In the genomic region with DNA sequence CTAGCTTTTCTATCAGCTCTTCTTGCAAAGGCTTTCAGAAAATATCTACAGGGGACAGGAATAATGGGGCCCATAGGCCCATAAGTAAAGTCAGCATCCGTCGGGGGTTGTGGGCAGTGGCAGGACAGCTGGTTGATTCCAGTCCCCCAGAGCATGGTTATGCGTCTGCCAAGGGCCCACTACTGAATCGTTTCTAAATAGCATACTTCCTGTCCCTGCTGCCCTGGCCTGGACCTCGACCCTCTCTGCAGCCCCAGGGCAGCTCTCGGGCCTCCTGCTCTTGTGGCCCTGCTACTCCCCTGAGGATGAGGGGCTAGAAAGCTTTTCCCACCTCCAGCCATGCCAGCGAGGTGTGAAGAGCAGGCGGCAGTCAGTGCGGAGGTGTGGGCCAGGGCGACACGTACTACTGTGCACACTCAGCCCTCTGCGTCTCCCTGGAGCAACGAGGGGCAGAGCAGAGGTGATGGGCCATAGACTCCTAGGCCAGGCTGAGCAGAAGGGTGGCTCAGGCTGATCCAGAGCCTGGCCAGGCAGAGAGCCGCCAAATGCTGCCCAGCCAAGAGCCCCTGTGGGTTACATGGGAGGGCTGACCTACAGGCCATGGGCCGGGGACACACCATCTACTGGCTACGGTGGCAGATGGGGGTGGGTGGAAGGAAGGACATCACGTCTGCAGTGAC, we compare ENCODE assay signal across 20 cellular contexts. TPM values are rescaled to one million over a fixed set of nuclear protein-coding genes. Genes with fewer than 3 reads are reported as not detected.
A peak's percentile ranks its signal among the peaks of the same experiment; 100 is the strongest.
DNase-seq lines count a peak whose midpoint lies in the region; ATAC-seq and TF ChIP-seq lines count a peak whose summit lies in the region.
"Had no signal": no experiment of that assay in that cellular context is flagged by ENCODE, and none has a peak within 500 bp of the region (broad histone marks: within the 10 kb centered on the region; RNA-seq: fewer than 3 reads in every experiment).

No MANE protein-coding gene starts in this region.

- H3K9me3 ChIP-seq in right cardiac atrium (ENCODE audit: control insufficient read depth, low read length) (no peaks in the 10 kb centered on the region), gastrocnemius medialis (no peaks in the 10 kb centered on the region)

- DNase-seq in activated CD4-positive, alpha-beta T cell treated with anti-CD3 and anti-CD28 coated beads for 36 hours = peak; percentile 2
- no peak for DNase-seq in activated CD4-positive, alpha-beta T cell treated with anti-CD3 and anti-CD28 coated beads, Interleukin-2, amount 10 ng/mL, durations not matched to agents 7 days and 5 days
- peak in 2 of 3 donors; percentile 42 for DNase-seq in right cardiac atrium
- peak in 1 of 2 donors; percentile 16 for DNase-seq in gastrocnemius medialis
- DNase-seq in stimulated activated CD4-positive, alpha-beta T cell treated with anti-CD3 and anti-CD28 coated beads, Interleukin-2, amount 100 ng/mL, for 48 hours = no peak
- no peak for DNase-seq in GM23338 (ENCODE audit: low spot score)
- DNase-seq: 8988T; activated naive CD8-positive, alpha-beta T cell treated with anti-CD3 and anti-CD28 coated beads for 36 hours; CD4-positive, CD25-positive, alpha-beta regulatory T cell; effector memory CD8-positive, alpha-beta T cell; NCI-H1105 had no signal

- POLR2A ChIA-PET in activated CD4-positive, alpha-beta T cell treated with anti-CD3 and anti-CD28 coated beads for 36 hours (lab: Charles Lee) = no interaction called here
- POLR2A ChIA-PET in activated CD4-positive, alpha-beta T cell treated with anti-CD3 and anti-CD28 coated beads, Interleukin-2, amount 10 ng/mL, durations not matched to agents 7 days and 5 days (lab: Charles Lee) = no interaction called here

- no peak overlapping the region for H3K4me2 ChIP-seq in GM23338
- H3K4me2 ChIP-seq: KMS-11 had no signal

- no peaks in the 10 kb centered on the region for H4K20me1 ChIP-seq in GM23338 (replicated peaks; ENCODE audit: insufficient read depth)

- intact Hi-C loops in activated CD4-positive, alpha-beta T cell treated with anti-CD3 and anti-CD28 coated beads for 36 hours (cut with DNase I, micrococcal nuclease) = no loop called here
- intact Hi-C loops in right cardiac atrium (cut with DNase I) = no loop called here
- intact Hi-C loops in gastrocnemius medialis (cut with DNase I; ENCODE audit: low total_unique reads) = no loop called here

- H3K27ac Mint-ChIP-seq in activated CD4-positive, alpha-beta T cell treated with anti-CD3 and anti-CD28 coated beads for 36 hours = no peak overlapping the region
- no peak overlapping the region for H3K27ac Mint-ChIP-seq in activated CD4-positive, alpha-beta T cell treated with anti-CD3 and anti-CD28 coated beads, Interleukin-2, amount 10 ng/mL, durations not matched to agents 7 days and 5 days
- no peak overlapping the region for H3K27ac Mint-ChIP-seq in GM23338
- H3K27ac Mint-ChIP-seq: activated naive CD8-positive, alpha-beta T cell treated with anti-CD3 and anti-CD28 coated beads for 36 hours; CD4-positive, CD25-positive, alpha-beta regulatory T cell; effector memory CD8-positive, alpha-beta T cell; HFFc6 had no signal

- TF ChIP-seq CTCF in VCaP (conservative IDR thresholded peaks at IDR 0.05) (no peak), gastrocnemius medialis (IDR thresholded peaks at IDR 0.05 in 4 of 5, conservative IDR thresholded peaks at IDR 0.05 in 1 of 5) (no peak), GM23338 (conservative IDR thresholded peaks at IDR 0.05; ENCODE audit: low read depth in 2 of 2) (no peak)

- H3K4me3 ChIP-seq in right cardiac atrium (ENCODE audit: low read length) (no peak overlapping the region), gastrocnemius medialis (no peak overlapping the region), GM23338 (no peak overlapping the region)
- H3K4me3 ChIP-seq: GM12878 had no signal

- H2AFZ ChIP-seq in GM23338 = no peak overlapping the region

- no peaks in the 10 kb centered on the region for H3K79me2 ChIP-seq in GM23338 (replicated peaks; ENCODE audit: insufficient read depth)
- H3K79me2 ChIP-seq: parathyroid adenoma had no signal

- no peaks in the 10 kb centered on the region for H3K27me3 ChIP-seq in right cardiac atrium (ENCODE audit: control insufficient read depth, insufficient read depth)
- no peaks in the 10 kb centered on the region for H3K27me3 ChIP-seq in gastrocnemius medialis
- H3K27me3 ChIP-seq in GM23338 (ENCODE audit: insufficient read depth) = no peaks in the 10 kb centered on the region

- in situ Hi-C loops in gastrocnemius medialis (cut with MboI; ENCODE audit: low sequenced_read_pairs in 4 of 4) = no loop called here

- no peak for ATAC-seq in activated CD4-positive, alpha-beta T cell treated with anti-CD3 and anti-CD28 coated beads for 36 hours
- ATAC-seq in right cardiac atrium (peak; percentile 7 to 16), gastrocnemius medialis (peak in 1 of 2 donors; percentile 13), GM21529 (IDR thresholded peaks at IDR 0.05; ENCODE audit: unreplicated experiment) (no peak), GM23338 (no peak)
- ATAC-seq: effector memory CD8-positive, alpha-beta T cell; GM12878 had no signal

- H3K4me3 Mint-ChIP-seq in activated CD4-positive, alpha-beta T cell treated with anti-CD3 and anti-CD28 coated beads for 36 hours = no peak overlapping the region
- H3K4me3 Mint-ChIP-seq in activated CD4-positive, alpha-beta T cell treated with anti-CD3 and anti-CD28 coated beads, Interleukin-2, amount 10 ng/mL, durations not matched to agents 7 days and 5 days = no peak overlapping the region
- H3K4me3 Mint-ChIP-seq in GM23338 = no peak overlapping the region
- H3K4me3 Mint-ChIP-seq: activated naive CD8-positive, alpha-beta T cell treated with anti-CD3 and anti-CD28 coated beads for 36 hours; CD4-positive, CD25-positive, alpha-beta regulatory T cell; effector memory CD8-positive, alpha-beta T cell; HFFc6 had no signal

- peaks cover under 1% of the 10 kb centered on the region for H3K4me1 Mint-ChIP-seq in activated CD4-positive, alpha-beta T cell treated with anti-CD3 and anti-CD28 coated beads for 36 hours
- no peaks in the 10 kb centered on the region for H3K4me1 Mint-ChIP-seq in activated CD4-positive, alpha-beta T cell treated with anti-CD3 and anti-CD28 coated beads, Interleukin-2, amount 10 ng/mL, durations not matched to agents 7 days and 5 days
- peaks cover 11% of the 10 kb centered on the region for H3K4me1 Mint-ChIP-seq in GM23338
- H3K4me1 Mint-ChIP-seq: activated naive CD8-positive, alpha-beta T cell treated with anti-CD3 and anti-CD28 coated beads for 36 hours; CD4-positive, CD25-positive, alpha-beta regulatory T cell had no signal

- H3K36me3 ChIP-seq in gastrocnemius medialis (no peaks in the 10 kb centered on the region), GM23338 (ENCODE audit: insufficient read depth) (no peaks in the 10 kb centered on the region)

- H3K36me3 Mint-ChIP-seq in activated CD4-positive, alpha-beta T cell treated with anti-CD3 and anti-CD28 coated beads for 36 hours (ENCODE audit: low read depth) = no peaks in the 10 kb centered on the region
- H3K36me3 Mint-ChIP-seq in activated CD4-positive, alpha-beta T cell treated with anti-CD3 and anti-CD28 coated beads, Interleukin-2, amount 10 ng/mL, durations not matched to agents 7 days and 5 days (ENCODE audit: low read depth) = no peaks in the 10 kb centered on the region
- no peaks in the 10 kb centered on the region for H3K36me3 Mint-ChIP-seq in GM23338 (ENCODE audit: low read depth)
- H3K36me3 Mint-ChIP-seq: activated naive CD8-positive, alpha-beta T cell treated with anti-CD3 and anti-CD28 coated beads for 36 hours; CD4-positive, CD25-positive, alpha-beta regulatory T cell had no signal

- no peak for TF ChIP-seq POLR2A in gastrocnemius medialis (IDR thresholded peaks at IDR 0.05)

- no peaks in the 10 kb centered on the region; the same call in 1 of the 2 replicates for H3K9me2 ChIP-seq in GM23338 (ENCODE audit: insufficient read depth)

- H3K27me3 Mint-ChIP-seq in activated CD4-positive, alpha-beta T cell treated with anti-CD3 and anti-CD28 coated beads for 36 hours = no peaks in the 10 kb centered on the region
- no peaks in the 10 kb centered on the region for H3K27me3 Mint-ChIP-seq in activated CD4-positive, alpha-beta T cell treated with anti-CD3 and anti-CD28 coated beads, Interleukin-2, amount 10 ng/mL, durations not matched to agents 7 days and 5 days
- peaks cover 3% of the 10 kb centered on the region for H3K27me3 Mint-ChIP-seq in GM23338 (ENCODE audit: insufficient read depth, low read depth, poor library complexity)
- H3K27me3 Mint-ChIP-seq: activated naive CD8-positive, alpha-beta T cell treated with anti-CD3 and anti-CD28 coated beads for 36 hours; CD4-positive, CD25-positive, alpha-beta regulatory T cell had no signal

- CTCF ChIA-PET in activated CD4-positive, alpha-beta T cell treated with anti-CD3 and anti-CD28 coated beads for 36 hours (lab: Charles Lee) = no interaction called here
- CTCF ChIA-PET in activated CD4-positive, alpha-beta T cell treated with anti-CD3 and anti-CD28 coated beads, Interleukin-2, amount 10 ng/mL, durations not matched to agents 7 days and 5 days (lab: Charles Lee) = interaction anchor here (0.6 to 1.2 kb wide), 2 partner anchors 12 to 92 kb away, joined by 3 read pairs; no protein-coding TSS in a partner anchor

- H3K4me1 ChIP-seq in right cardiac atrium (ENCODE audit: control insufficient read depth, insufficient read depth, low read length) (peaks cover 12% of the 10 kb centered on the region), gastrocnemius medialis (peaks cover 16 to 19% of the 10 kb centered on the region in 2 donors), GM23338 (ENCODE audit: insufficient read depth) (peaks cover 7% of the 10 kb centered on the region)

- no peaks in the 10 kb centered on the region for H3F3A ChIP-seq in GM23338 (replicated peaks; ENCODE audit: low read depth)

- H3K9me3 Mint-ChIP-seq in activated CD4-positive, alpha-beta T cell treated with anti-CD3 and anti-CD28 coated beads for 36 hours (ENCODE audit: low read depth) = no peaks in the 10 kb centered on the region
- no peaks in the 10 kb centered on the region for H3K9me3 Mint-ChIP-seq in activated CD4-positive, alpha-beta T cell treated with anti-CD3 and anti-CD28 coated beads, Interleukin-2, amount 10 ng/mL, durations not matched to agents 7 days and 5 days
- no peaks in the 10 kb centered on the region; the same call in 1 of the 3 replicates for H3K9me3 Mint-ChIP-seq in GM23338
- H3K9me3 Mint-ChIP-seq: activated naive CD8-positive, alpha-beta T cell treated with anti-CD3 and anti-CD28 coated beads for 36 hours; effector memory CD8-positive, alpha-beta T cell; HFFc6 had no signal

- 62% methylated on average over 17 of the region's 17 CpGs for whole genome bisulfite sequencing in right cardiac atrium

- H3K27ac ChIP-seq in VCaP (peak overlapping the region; percentile 16; the same call in 1 of the 2 replicates), right cardiac atrium (ENCODE audit: low read length) (no peak overlapping the region), gastrocnemius medialis (peak overlapping the region; percentile 50 to 69 (median 63)), GM23338 (ENCODE audit: low read depth) (no peak overlapping the region)
- H3K27ac ChIP-seq: KMS-11, parathyroid adenoma had no signal

RNA-seq across cellular contexts. Expression of a gene that starts 4.7 kb away (rescaled TPM):
- total RNA-seq in activated CD4-positive, alpha-beta T cell treated with anti-CD3 and anti-CD28 coated beads for 36 hours = not detected
- total RNA-seq in activated CD4-positive, alpha-beta T cell treated with anti-CD3 and anti-CD28 coated beads, Interleukin-2, amount 10 ng/mL, durations not matched to agents 7 days and 5 days = not detected
- 1 to 10 TPM in 2 of 4 donors, under 1 TPM in 2; 0.32 to 1.2 (median 0.95) TPM for total RNA-seq in right cardiac atrium
- polyA plus RNA-seq in right cardiac atrium = 0.93 TPM
- total RNA-seq in gastrocnemius medialis = 1 to 10 TPM in 1 of 4 donors, under 1 TPM in 2, not detected in 1; 0.13 to 4.2 (median 0.92) TPM
- total RNA-seq in GM23338 (2014; rRNA removed; shearing (Covaris generic)) = not detected in 2 replicates
- not detected in 2 replicates for polyA plus RNA-seq in GM23338 (2016; fragmentation: Nextera tagmentation; extraction: Ambion mirVana)
- total RNA-seq: activated CD8-positive, alpha-beta memory T cell treated with anti-CD3 and anti-CD28 coated beads for 36 hours; activated naive CD8-positive, alpha-beta T cell treated with anti-CD3 and anti-CD28 coated beads for 36 hours; bronchial epithelial cell; CD4-positive, CD25-positive, alpha-beta regulatory T cell; fibroblast of villous mesenchyme; GM12878; HFFc6 had no signal
- polyA plus RNA-seq: CD4-positive, CD25-positive, alpha-beta regulatory T cell; GM12878 had no signal

RNA-seq across cellular contexts. Expression of a gene that starts 18.7 kb away (rescaled TPM):
- total RNA-seq in activated CD4-positive, alpha-beta T cell treated with anti-CD3 and anti-CD28 coated beads for 36 hours = under 1 TPM; 0.05 to 0.09 TPM
- under 1 TPM; 0.05 to 0.10 TPM for total RNA-seq in activated CD4-positive, alpha-beta T cell treated with anti-CD3 and anti-CD28 coated beads, Interleukin-2, amount 10 ng/mL, durations not matched to agents 7 days and 5 days
- total RNA-seq in right cardiac atrium (1,000 to 10,000 TPM in 1 of 4 donors, 100 to 1,000 TPM in 3; 738 to 1,111 (median 934) TPM), gastrocnemius medialis (100 to 1,000 TPM; 164 to 305 (median 227) TPM)
- polyA plus RNA-seq in right cardiac atrium (1,223 TPM), GM23338 (2016; fragmentation: Nextera tagmentation; extraction: Ambion mirVana) (0.16 and 0.42 TPM in 2 replicates)
- total RNA-seq in GM23338 (2014; rRNA removed; shearing (Covaris generic)) = 0.14 and 0.85 TPM in 2 replicates
- total RNA-seq: bronchial epithelial cell; CD4-positive, CD25-positive, alpha-beta regulatory T cell had no signal
- polyA plus RNA-seq: CD4-positive, CD25-positive, alpha-beta regulatory T cell had no signal

Comparison
In these comparisons a context has a peak if more than half of its experiments do, and no peak if none do; other contexts are left out.
1. DNase-seq: peak in activated CD4-positive, alpha-beta T cell treated with anti-CD3 and anti-CD28 coated beads for 36 hours (single experiment) and right cardiac atrium (2 of 3); none in activated CD4-positive, alpha-beta T cell treated with anti-CD3 and anti-CD28 coated beads, Interleukin-2, amount 10 ng/mL, durations not matched to agents 7 days and 5 days (single experiment), stimulated activated CD4-positive, alpha-beta T cell treated with anti-CD3 and anti-CD28 coated beads, Interleukin-2, amount 100 ng/mL, for 48 hours (0 of 2) and GM23338 (single experiment).
2. ATAC-seq: peak in right cardiac atrium (2 of 2); none in activated CD4-positive, alpha-beta T cell treated with anti-CD3 and anti-CD28 coated beads for 36 hours (single experiment), GM21529 (single experiment) and GM23338 (single experiment).
3. H3K27ac ChIP-seq: peak in VCaP (single experiment) and gastrocnemius medialis (4 of 4); none in right cardiac atrium (single experiment) and GM23338 (single experiment).
4. RNA of a gene that starts 18.7 kb away (total RNA-seq): 738 to 1,111 TPM in right cardiac atrium and 164 to 305 TPM in gastrocnemius medialis; 0.14 to 0.85 TPM in GM23338, 0.05 to 0.10 TPM in activated CD4-positive, alpha-beta T cell treated with anti-CD3 and anti-CD28 coated beads, Interleukin-2, amount 10 ng/mL, durations not matched to agents 7 days and 5 days and 0.05 to 0.09 TPM in activated CD4-positive, alpha-beta T cell treated with anti-CD3 and anti-CD28 coated beads for 36 hours; every median in the first group is over 10 times any median in the second.